Comparison of ENCODE assay signal across 22 cellular contexts in genomic region chr20:44849712-44850111, GRCh38. TPM values are rescaled to one million over a fixed set of nuclear protein-coding genes. Genes with fewer than 3 reads are reported as not detected.
DNase-seq lines count a peak whose midpoint lies in the region; ATAC-seq and TF ChIP-seq lines count a peak whose summit lies in the region.
"Had no signal": no experiment of that assay in that cellular context is flagged by ENCODE, and none has a peak within 500 bp of the region (broad histone marks: within the 10 kb centered on the region; RNA-seq: fewer than 3 reads in every experiment).

No MANE protein-coding gene starts in this region.

- TF ChIP-seq EP300 in esophagus muscularis mucosa (IDR thresholded peaks at IDR 0.05) = no peak

- H3K27ac ChIP-seq in OCI-LY7 (ENCODE audit: low read depth, low read length, poor library complexity, severe bottlenecking) (no peak overlapping the region), esophagus muscularis mucosa (replicated peaks in 1 of 4) (no peak overlapping the region), trophoblast cell (ENCODE audit: low read depth, low read length) (no peak overlapping the region), heart right ventricle (no peak overlapping the region), testis (no peak overlapping the region)
- H3K27ac ChIP-seq: ascending aorta, tibial nerve had no signal

- no peaks in the 10 kb centered on the region for H3K36me3 ChIP-seq in OCI-LY7 (ENCODE audit: insufficient read depth, low read length)
- H3K36me3 ChIP-seq in esophagus muscularis mucosa = no peaks in the 10 kb centered on the region
- no peaks in the 10 kb centered on the region for H3K36me3 ChIP-seq in trophoblast cell (ENCODE audit: control insufficient read depth in 1 of 2, insufficient read depth in 2 of 2, low read length in 2 of 2)
- no peaks in the 10 kb centered on the region for H3K36me3 ChIP-seq in heart right ventricle
- no peaks in the 10 kb centered on the region for H3K36me3 ChIP-seq in testis (ENCODE audit: low read depth, missing control alignments)
- H3K36me3 ChIP-seq: ascending aorta, tibial nerve had no signal

- H3K4me3 ChIP-seq in OCI-LY7 (ENCODE audit: low read depth, low read length, poor library complexity, severe bottlenecking) (no peak overlapping the region), esophagus muscularis mucosa (no peak overlapping the region), trophoblast cell (ENCODE audit: low read depth, low read length) (no peak overlapping the region), heart right ventricle (no peak overlapping the region), testis (no peak overlapping the region)
- H3K4me3 ChIP-seq: ascending aorta, tibial nerve had no signal

- peak; percentile 15 for DNase-seq in NCI-H82 (lab: John Stamatoyannopoulos, UW)
- DNase-seq in NCI-H82 treated with DMSO at 0.1 percent for 48 hours (lab: John Stamatoyannopoulos, UW; ENCODE audit: unreplicated experiment) = no peak
- DNase-seq in OCI-LY7 (ENCODE audit: low spot score) = no peak
- peak; percentile 7 for DNase-seq in esophagus muscularis mucosa (ENCODE audit: extremely low spot score)
- DNase-seq in trophoblast cell = peak; percentile 34 to 69
- no peak for DNase-seq in heart right ventricle
- no peak for DNase-seq in testis
- DNase-seq: 8988T; activated CD8-positive, alpha-beta T cell treated with anti-CD3 and anti-CD28 coated beads, Interleukin-2, amount 10 ng/mL, durations not matched to agents 7 days and 5 days; activated T-cell treated with anti-CD3 and anti-CD28 coated beads, Interleukin-2, amount 50 U/mL, for 48 hours; effector memory CD4-positive, alpha-beta T cell; naive thymus-derived CD4-positive, alpha-beta T cell; NCI-H1694 treated with DMSO at 0.1 percent for 48 hours; posterior cingulate gyrus; SIG-M5; stimulated activated naive B cell treated with anti-CD40 and anti-IgM and Interleukin-4, amounts not matched to agents 10 μg/mL and 1 μg/mL and 100 μg/mL, for 72 hours had no signal

- H3K4me1 ChIP-seq in OCI-LY7 (ENCODE audit: insufficient read depth, low read length, poor library complexity, severe bottlenecking) (no peaks in the 10 kb centered on the region), esophagus muscularis mucosa (no peaks in the 10 kb centered on the region), trophoblast cell (ENCODE audit: control insufficient read depth in 1 of 2, insufficient read depth in 2 of 2, low read length in 2 of 2) (no peaks in the 10 kb centered on the region), heart right ventricle (no peaks in the 10 kb centered on the region), testis (no peaks in the 10 kb centered on the region)
- H3K4me1 ChIP-seq: ascending aorta, tibial nerve had no signal

- H4K20me1 ChIP-seq in OCI-LY7 (ENCODE audit: insufficient read depth, low read length) = no peaks in the 10 kb centered on the region

- no peak overlapping the region for H2BK120ac ChIP-seq in trophoblast cell (ENCODE audit: insufficient read depth, low read length, poor library complexity)

- H3K9me3 ChIP-seq in OCI-LY7 (ENCODE audit: low read length) (no peaks in the 10 kb centered on the region), esophagus muscularis mucosa (no peaks in the 10 kb centered on the region), trophoblast cell (ENCODE audit: insufficient read depth, low read depth, low read length) (no peaks in the 10 kb centered on the region), heart right ventricle (no peaks in the 10 kb centered on the region), testis (no peaks in the 10 kb centered on the region)
- H3K9me3 ChIP-seq: ascending aorta, tibial nerve had no signal

- H4K91ac ChIP-seq in trophoblast cell (ENCODE audit: low read depth, low read length) = no peak overlapping the region

- intact Hi-C loops in OCI-LY7 (cut with micrococcal nuclease; ENCODE audit: unreplicated experiment) (no loop called here), esophagus muscularis mucosa (cut with DNase I) (no loop called here), heart right ventricle (cut with DNase I) (no loop called here), testis (cut with DNase I; ENCODE audit: low total_unique reads) (no loop called here)

- H3K79me2 ChIP-seq in OCI-LY7 (ENCODE audit: insufficient read depth, low read depth, low read length) (no peaks in the 10 kb centered on the region), trophoblast cell (ENCODE audit: control insufficient read depth, insufficient read depth, low read length, poor library complexity) (no peaks in the 10 kb centered on the region)

- POLR2A ChIA-PET in OCI-LY7 (lab: Charles Lee) = no interaction called here

- H3K4me2 ChIP-seq in OCI-LY7 (ENCODE audit: low read length) (no peak overlapping the region), trophoblast cell (ENCODE audit: low read length) (no peak overlapping the region)

- H2BK12ac ChIP-seq in trophoblast cell (ENCODE audit: low read length) = no peak overlapping the region

- H2AFZ ChIP-seq in OCI-LY7 (ENCODE audit: low read length) (no peak overlapping the region), trophoblast cell (ENCODE audit: insufficient read depth, low read length, poor library complexity) (no peak overlapping the region)

- TF ChIP-seq CTCF in OCI-LY7 (conservative IDR thresholded peaks at IDR 0.05; ENCODE audit: low read length) (0 out of 2 replicates have a peak, but pooled peaks have one; percentile 14), esophagus muscularis mucosa (IDR thresholded peaks at IDR 0.05) (no peak), heart right ventricle (IDR thresholded peaks at IDR 0.05) (no peak), testis (IDR thresholded peaks at IDR 0.05) (no peak)

- no peak overlapping the region for H4K8ac ChIP-seq in trophoblast cell (ENCODE audit: low read depth, low read length)

- no peak overlapping the region for H2BK5ac ChIP-seq in trophoblast cell (ENCODE audit: low read depth, low read length, poor library complexity)

- BruUV-seq in OCI-LY7 (replicated peaks; lab: Mats Ljungman, UMichigan) = no TSS peak

- H3K4ac ChIP-seq in trophoblast cell (ENCODE audit: low read depth, low read length) = no peak overlapping the region

- no peak overlapping the region for H3K9ac ChIP-seq in trophoblast cell (ENCODE audit: low read length)

- TF ChIP-seq POLR2A in esophagus muscularis mucosa (IDR thresholded peaks at IDR 0.05; ENCODE audit: low read depth) (no peak), testis (IDR thresholded peaks at IDR 0.05) (no peak)

- CTCF ChIA-PET in OCI-LY7 (lab: Charles Lee; ENCODE audit: unreplicated experiment) = no interaction called here

- 85% methylated on average over 1 of the region's 1 CpG for WGBS in esophagus muscularis mucosa
- WGBS in trophoblast cell (ENCODE audit: extremely low coverage, insufficient coverage, insufficient read length) = no CpG with 5 or more reads among the region's 1 CpG
- WGBS in heart right ventricle, 2 donors = 64 to 79% methylated on average over 1 of the region's 1 CpG
- WGBS in testis, 2 donors = 76 to 80% methylated on average over 1 of the region's 1 CpG

- no peak overlapping the region for H4K12ac ChIP-seq in trophoblast cell (ENCODE audit: low read depth, low read length)

- no peak overlapping the region for H2AK5ac ChIP-seq in trophoblast cell (ENCODE audit: low read length)

- H3K27me3 ChIP-seq in esophagus muscularis mucosa (peaks cover 0 to 5% (median 0%) of the 10 kb centered on the region in 4 donors), trophoblast cell (ENCODE audit: insufficient read depth, low read length) (no peaks in the 10 kb centered on the region), heart right ventricle (peaks cover 0 to 18% (median 4%) of the 10 kb centered on the region in 7 donors), testis (no peaks in the 10 kb centered on the region)
- H3K27me3 ChIP-seq: ascending aorta, tibial nerve had no signal

- no peak overlapping the region for H3K23ac ChIP-seq in trophoblast cell (ENCODE audit: low read length)

- H3K9me2 ChIP-seq in OCI-LY7 (ENCODE audit: insufficient read depth, low read length) = no peaks in the 10 kb centered on the region

- ATAC-seq in HG03432 (IDR thresholded peaks at IDR 0.05; ENCODE audit: unreplicated experiment) = no peak
- no peak for ATAC-seq in heart right ventricle
- ATAC-seq: activated CD4-positive, CD25-positive, alpha-beta regulatory T cell treated with anti-CD3 and anti-CD28 coated beads, Interleukin-2, amount 50 U/mL, for 24 hours; activated CD8-positive, alpha-beta T cell treated with anti-CD3 and anti-CD28 coated beads, Interleukin-2, amount 10 ng/mL, durations not matched to agents 7 days and 5 days; naive thymus-derived CD4-positive, alpha-beta T cell; stimulated activated naive B cell treated with anti-CD40 and anti-IgM and Interleukin-4, amounts not matched to agents 10 μg/mL and 1 μg/mL and 100 μg/mL, for 72 hours had no signal

- no peak overlapping the region for H3K14ac ChIP-seq in trophoblast cell (ENCODE audit: low read length)

- no peaks in the 10 kb centered on the region for H3K79me1 ChIP-seq in trophoblast cell (ENCODE audit: low read length)

- no peak overlapping the region for H3K18ac ChIP-seq in trophoblast cell (ENCODE audit: low read length)

RNA-seq across cellular contexts. Expression of gene YWHAB, which starts 35.8 kb away (rescaled TPM):
- total RNA-seq in OCI-LY7 (2014; rRNA removed; shearing (Covaris generic)) = 60.5 and 72.8 TPM in 2 replicates
- total RNA-seq in OCI-LY7 (2022) (245 and 256 TPM in 2 replicates), esophagus muscularis mucosa (100 to 1,000 TPM; 121 to 140 (median 130) TPM), heart right ventricle (100 to 1,000 TPM in 8 of 10 donors, 10 to 100 TPM in 2; 89.1 to 130 (median 116) TPM), testis (100 to 1,000 TPM; 106 to 127 TPM)
- polyA plus RNA-seq in trophoblast cell (2013) = 218 and 228 TPM in 2 replicates
- polyA plus RNA-seq in heart right ventricle (10 to 100 TPM; 37.9 to 96.7 TPM), testis (ENCODE audit: insufficient read depth, low read depth, low replicate concordance) (125 TPM)

RNA-seq across cellular contexts. Expression of gene RIMS4, which starts 39.4 kb away (rescaled TPM):
- not detected in 2 replicates for total RNA-seq in OCI-LY7 (2014; rRNA removed; shearing (Covaris generic))
- total RNA-seq in OCI-LY7 (2022) (0.13 TPM in 1 of 2 replicates, not detected in the other), esophagus muscularis mucosa (1 to 10 TPM; 1.2 to 2.6 (median 1.9) TPM), heart right ventricle (under 1 TPM in 6 of 10 donors, not detected in 4; 0.05 to 0.42 (median 0.18) TPM), testis (10 to 100 TPM; 29.7 to 72.1 TPM)
- polyA plus RNA-seq in trophoblast cell (2013) = 0.44 and 0.49 TPM in 2 replicates
- polyA plus RNA-seq in heart right ventricle (under 1 TPM in 1 of 2 donors, not detected in 1; 0.04 TPM), testis (ENCODE audit: insufficient read depth, low read depth, low replicate concordance) (32.1 TPM)
- total RNA-seq: activated CD8-positive, alpha-beta T cell treated with anti-CD3 and anti-CD28 coated beads, Interleukin-2, amount 10 ng/mL, durations not matched to agents 7 days and 5 days; lung microvascular endothelial cell; naive thymus-derived CD4-positive, alpha-beta T cell had no signal
- polyA plus RNA-seq: BJ; naive thymus-derived CD4-positive, alpha-beta T cell had no signal

Comparison
In these comparisons a context has a peak if more than half of its experiments do, and no peak if none do; other contexts are left out.
1. DNase-seq: peak in NCI-H82 (single experiment), esophagus muscularis mucosa (single experiment) and trophoblast cell (2 of 2); none in NCI-H82 treated with DMSO at 0.1 percent for 48 hours (single experiment), OCI-LY7 (single experiment), heart right ventricle (0 of 2) and testis (single experiment).
2. RNA of gene RIMS4, which starts 39.4 kb away (total RNA-seq): 29.7 to 72.1 TPM in testis; 1.2 to 2.6 TPM in esophagus muscularis mucosa, 0.13 TPM in OCI-LY7 and 0.05 to 0.42 TPM in heart right ventricle; every median in the first group is over 4 times any median in the second.